Comparison of ENCODE assay signal across 17 cellular contexts in genomic region chr17:7530294-7530900, GRCh38. TPM values are rescaled to one million over a fixed set of nuclear protein-coding genes. Genes with fewer than 3 reads are reported as not detected.
A peak's percentile ranks its signal among the peaks of the same experiment; 100 is the strongest.
DNase-seq lines count a peak whose midpoint lies in the region; ATAC-seq, FAIRE-seq and TF ChIP-seq lines count a peak whose summit lies in the region.
"Had no signal": no experiment of that assay in that cellular context is flagged by ENCODE, and none has a peak within 500 bp of the region (broad histone marks: within the 10 kb centered on the region; RNA-seq: fewer than 3 reads in every experiment).

No MANE protein-coding gene starts in this region.

- no peak overlapping the region for H3K4me3 ChIP-seq in dorsolateral prefrontal cortex
- H3K4me3 ChIP-seq: A549 had no signal

- no peaks in the 10 kb centered on the region for H3K27me3 ChIP-seq in dorsolateral prefrontal cortex
- H3K27me3 ChIP-seq: BE2C had no signal

- ATAC-seq in HG03175 (IDR thresholded peaks at IDR 0.05; ENCODE audit: unreplicated experiment), result no peak
- ATAC-seq: A549; CD8-positive, alpha-beta T cell had no signal

- DNase-seq in GM19239 (ENCODE audit: insufficient read length, low spot score) (no peak), epidermal melanocyte (ENCODE audit: insufficient read length, low spot score) (peak; percentile 40), osteocyte (ENCODE audit: extremely low spot score, unreplicated experiment) (no peak), dorsolateral prefrontal cortex (no peak), GM12892 (ENCODE audit: insufficient read length) (no peak), NCI-H128 (lab: John Stamatoyannopoulos, UW; ENCODE audit: unreplicated experiment) (no peak)
- DNase-seq: BE2C; CD8-positive, alpha-beta T cell; COR-L47; DND-41; GF-D8 had no signal

- peak overlapping the region; percentile 67 for H3K27ac Mint-ChIP-seq in osteocyte (ENCODE audit: unreplicated experiment)
- H3K27ac Mint-ChIP-seq: CD8-positive, alpha-beta T cell; IgD-negative memory B cell had no signal

- peaks cover 11% of the 10 kb centered on the region for H3K4me1 Mint-ChIP-seq in osteocyte (ENCODE audit: unreplicated experiment)

- H3K27ac ChIP-seq in dorsolateral prefrontal cortex, result no peak overlapping the region
- H3K27ac ChIP-seq: A549, KMS-11 had no signal

- H3K36me3 Mint-ChIP-seq in osteocyte (ENCODE audit: unreplicated experiment), result peaks cover 3% of the 10 kb centered on the region
- H3K36me3 Mint-ChIP-seq: CD14-positive monocyte, IgD-negative memory B cell had no signal

- H3K4me3 Mint-ChIP-seq in osteocyte (ENCODE audit: unreplicated experiment), result no peak overlapping the region
- H3K4me3 Mint-ChIP-seq: CD14-positive monocyte; CD8-positive, alpha-beta T cell had no signal

- FAIRE-seq in GM19239 (lab: Jason Lieb, UNC) (peak; percentile 60), GM12892 (lab: Jason Lieb, UNC) (no peak)
- FAIRE-seq: A549, H54 had no signal

- H3K9me3 Mint-ChIP-seq in osteocyte (ENCODE audit: unreplicated experiment), result no peaks in the 10 kb centered on the region

- no peak for TF ChIP-seq POLR2A in GM12892 (IDR thresholded peaks at IDR 0.05; ENCODE audit: low read depth, low read length)

- H3K27me3 Mint-ChIP-seq in osteocyte (ENCODE audit: unreplicated experiment), result no peaks in the 10 kb centered on the region

- intact Hi-C loops in dorsolateral prefrontal cortex (cut with DNase I), result no loop called here

- TF ChIP-seq CTCF in osteocyte (IDR thresholded peaks at IDR 0.05) (no peak), dorsolateral prefrontal cortex (IDR thresholded peaks at IDR 0.05 in 54 of 56, conservative IDR thresholded peaks at IDR 0.05 in 2 of 56; ENCODE audit: low read depth in 1 of 56, partially characterized antibody in 56 of 56) (no peak)

RNA-seq across cellular contexts. Expression of gene TNFSF12, which starts 18.5 kb away (rescaled TPM):
- total RNA-seq in osteocyte, result 14.6 and 15.0 TPM in 2 replicates
- 10 to 100 TPM; 25.3 to 97.2 (median 50.2) TPM for total RNA-seq in dorsolateral prefrontal cortex
- polyA plus RNA-seq in GM12892 (2012; ENCODE audit: missing spikeins), result 1.7 TPM

RNA-seq across cellular contexts. Expression of gene TNFSF13, which starts 28.2 kb away (rescaled TPM):
- total RNA-seq in osteocyte (1.3 and 1.5 TPM in 2 replicates), dorsolateral prefrontal cortex (10 to 100 TPM in 119 of 120 experiments, 1 to 10 TPM in 1; 9.4 to 59.7 (median 21.7) TPM)
- 4.5 TPM for polyA plus RNA-seq in GM12892 (2012; ENCODE audit: missing spikeins)

RNA-seq across cellular contexts. Expression of gene SENP3, which starts 31.3 kb away (rescaled TPM):
- total RNA-seq in osteocyte (52.5 and 53.7 TPM in 2 replicates), dorsolateral prefrontal cortex (10 to 100 TPM; 41.4 to 93.2 (median 61.6) TPM)
- 50.6 TPM for polyA plus RNA-seq in GM12892 (2012; ENCODE audit: missing spikeins)

RNA-seq across cellular contexts. Expression of gene POLR2A, which starts 46.2 kb away (rescaled TPM):
- total RNA-seq in osteocyte, result 148 and 149 TPM in 2 replicates
- 100 to 1,000 TPM in 115 of 120 experiments, 10 to 100 TPM in 5; 83.5 to 163 (median 124) TPM for total RNA-seq in dorsolateral prefrontal cortex
- 53.1 TPM for polyA plus RNA-seq in GM12892 (2012; ENCODE audit: missing spikeins)

RNA-seq across cellular contexts. Expression of gene CD68, which starts 49.0 kb away (rescaled TPM):
- total RNA-seq in osteocyte (1.1 TPM in 2 replicates), dorsolateral prefrontal cortex (10 to 100 TPM in 94 of 120 experiments, 1 to 10 TPM in 26; 2.6 to 53.1 (median 15.0) TPM)
- 7.4 TPM for polyA plus RNA-seq in GM12892 (2012; ENCODE audit: missing spikeins)
